Comparison of ENCODE assay signal across 8 cellular contexts in the genomic region with DNA sequence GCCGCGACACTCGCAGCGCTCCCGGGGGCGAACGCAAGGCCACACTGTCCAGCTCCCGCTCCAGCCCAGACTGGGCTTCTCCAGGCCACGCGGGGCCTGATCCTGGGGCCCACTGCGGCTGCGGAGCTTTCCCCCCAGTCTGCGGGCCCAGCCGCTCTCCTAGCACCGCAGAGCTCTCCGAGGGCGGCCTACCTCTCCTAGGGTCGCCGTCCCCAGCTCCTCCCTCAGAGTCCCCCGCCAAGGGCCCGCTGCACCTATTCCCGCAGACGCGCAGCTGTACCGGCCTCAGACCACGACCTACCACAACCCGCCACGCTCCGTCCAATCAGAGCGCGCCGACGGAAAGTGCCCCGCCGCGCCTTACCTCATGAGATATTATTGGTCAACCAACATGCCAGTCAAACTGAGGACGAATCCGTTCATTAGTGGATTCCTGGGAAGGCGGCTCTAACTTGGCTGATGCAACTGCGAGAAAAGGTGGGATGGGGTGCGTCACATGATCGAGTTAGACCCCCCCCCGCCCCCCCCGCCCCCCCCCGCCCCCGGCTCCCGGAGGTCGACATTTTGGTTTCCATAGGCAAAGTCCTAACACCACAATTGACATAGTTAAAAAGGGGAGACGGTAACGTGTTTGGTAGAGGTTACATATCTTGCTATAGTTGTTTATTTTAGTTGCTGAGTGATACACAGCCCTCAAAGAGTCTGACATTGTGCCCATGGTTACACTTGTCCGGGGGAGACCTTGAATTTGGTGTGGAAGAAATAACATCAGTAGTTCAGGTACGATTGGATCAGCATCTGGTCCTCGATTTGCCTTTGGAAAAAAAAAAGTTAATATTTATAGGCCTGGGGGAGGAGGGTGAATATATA.
DNase-seq lines count a peak whose midpoint lies in the region; FAIRE-seq and TF ChIP-seq lines count a peak whose summit lies in the region.

A gene (minus strand): TSS at position 278 of the 870 bp plus-strand sequence. CDS start 6,743 bp downstream, outside the sequence.

- no peaks in the 10 kb centered on the region for H3F3A ChIP-seq in Loucy (ENCODE audit: low read depth)

- no peaks in the 10 kb centered on the region for H3K36me3 ChIP-seq in Loucy (ENCODE audit: insufficient read depth, low read length)

- no peaks in the 10 kb centered on the region for H4K20me1 ChIP-seq in Loucy (ENCODE audit: insufficient read depth, low read length, poor library complexity, severe bottlenecking)

- H3K4me3 ChIP-seq in Loucy (ENCODE audit: low read length, poor library complexity, severe bottlenecking) = peak within 1 kb of the TSS; percentile 89
- peak within 1 kb of the TSS; percentile 85 for H3K4me3 ChIP-seq in fibroblast of pulmonary artery (replicated peaks; ENCODE audit: low read depth, low read length)

- H2AFZ ChIP-seq in Loucy (ENCODE audit: low read length) = peak within 1 kb of the TSS; percentile 93

- H3K9ac ChIP-seq in Loucy (ENCODE audit: low read depth, low read length, poor library complexity, severe bottlenecking) = peak within 1 kb of the TSS; percentile 98

- DNase-seq in EL = peak; percentile 100
- DNase-seq in H54 (ENCODE audit: insufficient read length, low spot score) = peak; percentile 92
- DNase-seq in activated effector memory CD4-positive, alpha-beta T cell treated with Interleukin-2 at 50 U/mL for 16 hours = peak; percentile 91
- DNase-seq in fibroblast of pulmonary artery (ENCODE audit: low read depth) = peak; percentile 100

- H3K4me2 ChIP-seq in Loucy (ENCODE audit: low read depth, low read length, poor library complexity, severe bottlenecking) = peak within 1 kb of the TSS; percentile 72

- no peaks in the 10 kb centered on the region for H3K9me3 ChIP-seq in Loucy (ENCODE audit: insufficient read depth, low read depth, low read length)

- TF ChIP-seq POLR2A in H54 (IDR thresholded peaks at IDR 0.05; ENCODE audit: low read depth, low read length) (peak; percentile 94), Raji (IDR thresholded peaks at IDR 0.05; ENCODE audit: insufficient read depth, low read depth, low read length) (peak; percentile 86)

- no peaks in the 10 kb centered on the region for H3K9me3 Mint-ChIP-seq in nephron
- H3K9me3 Mint-ChIP-seq in stimulated activated naive CD8-positive, alpha-beta T cell treated with anti-CD3 and anti-CD28 coated beads, Interleukin-15, Interleukin-2, amounts not matched to agents 100 ng/mL and 50 ng/mL, for 24 hours = no peaks in the 10 kb centered on the region

- H3K36me3 Mint-ChIP-seq in nephron (ENCODE audit: low read depth) = peaks cover 7% of the 10 kb centered on the region
- H3K36me3 Mint-ChIP-seq in stimulated activated naive CD8-positive, alpha-beta T cell treated with anti-CD3 and anti-CD28 coated beads, Interleukin-15, Interleukin-2, amounts not matched to agents 100 ng/mL and 50 ng/mL, for 24 hours (ENCODE audit: low read depth) = peaks cover 22% of the 10 kb centered on the region

- no peaks in the 10 kb centered on the region for H3K27me3 Mint-ChIP-seq in nephron (ENCODE audit: low read depth)
- no peaks in the 10 kb centered on the region for H3K27me3 Mint-ChIP-seq in stimulated activated naive CD8-positive, alpha-beta T cell treated with anti-CD3 and anti-CD28 coated beads, Interleukin-15, Interleukin-2, amounts not matched to agents 100 ng/mL and 50 ng/mL, for 24 hours

- peaks cover 42% of the 10 kb centered on the region for H3K79me2 ChIP-seq in Loucy (ENCODE audit: insufficient read depth, low read length)

- H3K27me3 ChIP-seq in Loucy (ENCODE audit: insufficient read depth, low read length, poor library complexity, severe bottlenecking) = no peaks in the 10 kb centered on the region

- peak within 1 kb of the TSS; percentile 96 to 98 (median 96) for H3K4me3 Mint-ChIP-seq in nephron
- peak within 1 kb of the TSS; percentile 99 for H3K4me3 Mint-ChIP-seq in stimulated activated naive CD8-positive, alpha-beta T cell treated with anti-CD3 and anti-CD28 coated beads, Interleukin-15, Interleukin-2, amounts not matched to agents 100 ng/mL and 50 ng/mL, for 24 hours

- no peak for TF ChIP-seq CTCF in Loucy (conservative IDR thresholded peaks at IDR 0.05; ENCODE audit: low read length)
- no peak for TF ChIP-seq CTCF in fibroblast of pulmonary artery (IDR thresholded peaks at IDR 0.05; ENCODE audit: low read length, missing control alignments)
- no peak for TF ChIP-seq CTCF in nephron (IDR thresholded peaks at IDR 0.05; ENCODE audit: unreplicated experiment in 3 of 3)

- peak within 1 kb of the TSS; percentile 95 to 98 (median 96) for H3K27ac Mint-ChIP-seq in nephron
- peak within 1 kb of the TSS; percentile 100 for H3K27ac Mint-ChIP-seq in stimulated activated naive CD8-positive, alpha-beta T cell treated with anti-CD3 and anti-CD28 coated beads, Interleukin-15, Interleukin-2, amounts not matched to agents 100 ng/mL and 50 ng/mL, for 24 hours

- H3K9me2 ChIP-seq in Loucy (replicated peaks; ENCODE audit: low read depth, low read length) = no peaks in the 10 kb centered on the region

- peak; percentile 45 for FAIRE-seq in H54 (lab: Jason Lieb, UNC)

- H3K4me1 Mint-ChIP-seq in nephron = peaks cover 16% of the 10 kb centered on the region
- H3K4me1 Mint-ChIP-seq in stimulated activated naive CD8-positive, alpha-beta T cell treated with anti-CD3 and anti-CD28 coated beads, Interleukin-15, Interleukin-2, amounts not matched to agents 100 ng/mL and 50 ng/mL, for 24 hours (ENCODE audit: low read depth) = peaks cover 30% of the 10 kb centered on the region

- peaks cover 12% of the 10 kb centered on the region for H3K4me1 ChIP-seq in Loucy (ENCODE audit: insufficient read depth, low read length, poor library complexity, severe bottlenecking)

Comparison
In these comparisons a context has a peak if more than half of its experiments do, and no peak if none do; other contexts are left out.
1. Peak in every context shown above with its lines: DNase-seq and H3K4me3 ChIP-seq.